Comparison of ENCODE assay signal across 8 cellular contexts in genomic region chr1:155974208-155975165, GRCh38. TPM values are rescaled to one million over a fixed set of nuclear protein-coding genes. Genes with fewer than 3 reads are reported as not detected.
A peak's percentile ranks its signal among the peaks of the same experiment; 100 is the strongest.
DNase-seq lines count a peak whose midpoint lies in the region; ATAC-seq and TF ChIP-seq lines count a peak whose summit lies in the region.
"Had no signal": no experiment of that assay in that cellular context is flagged by ENCODE, and none has a peak within 500 bp of the region (broad histone marks: within the 10 kb centered on the region; RNA-seq: fewer than 3 reads in every experiment).

No MANE protein-coding gene starts in this region.

- peak overlapping the region; percentile 21 for H2AFZ ChIP-seq in IMR-90 (replicated peaks; ENCODE audit: low read length, poor library complexity)

- peak overlapping the region; percentile 92 for H3K4ac ChIP-seq in IMR-90 (ENCODE audit: low read depth, low read length)

- H4K91ac ChIP-seq in IMR-90 (ENCODE audit: insufficient read depth, low read depth, low read length), result peak overlapping the region; percentile 43

- H3K9ac ChIP-seq in IMR-90 (ENCODE audit: low read depth, low read length), result peak overlapping the region; percentile 75

- peak overlapping the region; percentile 5 to 34; a peak in 2 of 4 replicates for H4K8ac ChIP-seq in IMR-90 (ENCODE audit: low read depth in 2 of 2, low read length in 2 of 2)

- DNase-seq in IMR-90 (no peak), RWPE2 (ENCODE audit: low spot score) (no peak), fibroblast of peridontal ligament (ENCODE audit: extremely low read depth) (peak; percentile 56), sigmoid colon (no peak)

- TF ChIP-seq CTCF in IMR-90 (conservative IDR thresholded peaks at IDR 0.05; ENCODE audit: low read depth, low read length), result no peak
- TF ChIP-seq CTCF in RWPE2 (IDR thresholded peaks at IDR 0.05; ENCODE audit: poor library complexity, severe bottlenecking), result no peak
- no peak for TF ChIP-seq CTCF in sigmoid colon (IDR thresholded peaks at IDR 0.05)

- no peak for ATAC-seq in IMR-90 (ENCODE audit: low read depth)
- no peak for ATAC-seq in RWPE2 (ENCODE audit: low read depth)
- no peak for ATAC-seq in HG02840 (IDR thresholded peaks at IDR 0.05; ENCODE audit: low FRiP score, unreplicated experiment)
- no peak for ATAC-seq in GM19035 (IDR thresholded peaks at IDR 0.05; ENCODE audit: unreplicated experiment)
- no peak for ATAC-seq in GM21381 (IDR thresholded peaks at IDR 0.05; ENCODE audit: unreplicated experiment)

- H2BK5ac ChIP-seq in IMR-90 (ENCODE audit: low read depth, low read length, poor library complexity, severe bottlenecking), result peak overlapping the region; percentile 69

- H2AK9ac ChIP-seq in IMR-90 (replicated peaks; ENCODE audit: low read depth, low read length, poor library complexity), result peak overlapping the region; percentile 79

- H3K4me2 ChIP-seq in IMR-90 (ENCODE audit: low read depth, low read length), result peak overlapping the region; percentile 98

- in situ Hi-C loops in IMR-90 (cut with MboI; ENCODE audit: low sequenced_read_pairs), result no loop called here

- H3K9me3 ChIP-seq in IMR-90 (ENCODE audit: control insufficient read depth, insufficient read depth, low read length) (no peaks in the 10 kb centered on the region), RWPE2 (ENCODE audit: severe bottlenecking) (no peaks in the 10 kb centered on the region), sigmoid colon (no peaks in the 10 kb centered on the region)

- peaks cover 47% of the 10 kb centered on the region for H3K9me1 ChIP-seq in IMR-90 (ENCODE audit: insufficient read depth, low read length)

- peak overlapping the region; percentile 93; the same call in 1 of the 2 replicates for H2AK5ac ChIP-seq in IMR-90 (ENCODE audit: low read depth, low read length)

- H2BK120ac ChIP-seq in IMR-90 (ENCODE audit: low read depth, low read length), result no peak overlapping the region

- H3K4me1 ChIP-seq in IMR-90 (ENCODE audit: control insufficient read depth, insufficient read depth, low read length) (peaks cover 45% of the 10 kb centered on the region), RWPE2 (ENCODE audit: insufficient read depth, poor library complexity, severe bottlenecking) (peaks cover 27% of the 10 kb centered on the region), sigmoid colon (peaks cover 0 to 86% (median 79%) of the 10 kb centered on the region in 4 donors)

- peak overlapping the region; percentile 55; the same call in 1 of the 2 replicates for H4K5ac ChIP-seq in IMR-90 (ENCODE audit: low read depth, low read length)

- 10% methylated on average over 2 of the region's 15 CpGs; no CpG with 5 or more reads in 1 of the 2 experiments for WGBS in IMR-90 (ENCODE audit: extremely low coverage in 2 of 2, insufficient read length in 1 of 2), 2 experiments
- 38 to 62% methylated on average over 15 of the region's 15 CpGs for whole genome bisulfite sequencing in sigmoid colon, 2 donors

- H3K56ac ChIP-seq in IMR-90 (ENCODE audit: extremely low read depth, insufficient read depth, low read length), result peak overlapping the region; percentile 32; the same call in 1 of the 2 replicates

- TF ChIP-seq RAD21 in IMR-90 (IDR thresholded peaks at IDR 0.05; ENCODE audit: low read length), result no peak

- CTCF ChIA-PET in IMR-90 (lab: Yijun Ruan, JAX), result interaction anchor here (0.7 to 1.6 kb wide), 2 partner anchors 12 to 18 kb away, joined by 4 read pairs; no protein-coding TSS in a partner anchor

- dilution Hi-C loops in IMR-90 (cut with HindIII; ENCODE audit: low sequenced_read_pairs, unreplicated experiment), result no loop called here

- no peaks in the 10 kb centered on the region for H3K27me3 ChIP-seq in IMR-90 (ENCODE audit: control insufficient read depth, insufficient read depth, low read length)
- no peaks in the 10 kb centered on the region for H3K27me3 ChIP-seq in RWPE2 (ENCODE audit: insufficient read depth, poor library complexity, severe bottlenecking)
- no peaks in the 10 kb centered on the region for H3K27me3 ChIP-seq in sigmoid colon

- H3K36me3 ChIP-seq in IMR-90 (ENCODE audit: control insufficient read depth, insufficient read depth, low read length), result peaks cover 25% of the 10 kb centered on the region
- H3K36me3 ChIP-seq in RWPE2 (ENCODE audit: low read depth), result peaks cover 65% of the 10 kb centered on the region
- no peaks in the 10 kb centered on the region for H3K36me3 ChIP-seq in sigmoid colon

- TF ChIP-seq EP300 in sigmoid colon (IDR thresholded peaks at IDR 0.05), result no peak

- peaks cover 7 to 74% of the 10 kb centered on the region in 2 experiments; a peak in 3 of 4 replicates for H3K79me1 ChIP-seq in IMR-90 (ENCODE audit: low read depth in 1 of 2, low read length in 2 of 2)

- H2BK20ac ChIP-seq in IMR-90 (ENCODE audit: low read depth, low read length), result no peak overlapping the region

- peaks cover 81% of the 10 kb centered on the region for H4K20me1 ChIP-seq in IMR-90 (ENCODE audit: insufficient read depth, low read length)

- H3K4me3 ChIP-seq in IMR-90 (ENCODE audit: insufficient read depth, low read depth, low read length) (peak overlapping the region; percentile 94), RWPE2 (ENCODE audit: severe bottlenecking) (no peak overlapping the region), sigmoid colon (peak overlapping the region in 2 of 4 donors; percentile 69 to 96)

- peak overlapping the region; percentile 52; the same call in 1 of the 2 replicates for H3K18ac ChIP-seq in IMR-90 (ENCODE audit: low read depth, low read length)

- intact Hi-C loops in IMR-90 (cut with micrococcal nuclease) (loop anchor here (5.0 kb wide), 1 partner anchor 32 kb away; the partner anchor contains the start of gene RXFP4), sigmoid colon (cut with DNase I) (no loop called here)

- H2BK15ac ChIP-seq in IMR-90 (ENCODE audit: low read depth, low read length), result 0 out of 3 replicates have a peak overlapping the region, but pooled peaks have one; percentile 29

- TF ChIP-seq POLR2A in IMR-90 (IDR thresholded peaks at IDR 0.05; ENCODE audit: low read depth, low read length) (no peak), sigmoid colon (IDR thresholded peaks at IDR 0.05) (no peak)

- POLR2A ChIA-PET in IMR-90 (lab: Charles Lee; ENCODE audit: unreplicated experiment), result no interaction called here

- H3K27ac ChIP-seq in IMR-90 (ENCODE audit: insufficient read depth, low read length) (peak overlapping the region; percentile 87), RWPE2 (ENCODE audit: poor library complexity, severe bottlenecking) (peak overlapping the region; percentile 96), sigmoid colon (peak overlapping the region; percentile 89 to 98 (median 92))

- peak overlapping the region; percentile 97 for H3K23ac ChIP-seq in IMR-90 (ENCODE audit: low read depth, low read length)

- no TSS peak for BruUV-seq in IMR-90 (replicated peaks; lab: Mats Ljungman, UMichigan)

- H3K14ac ChIP-seq in IMR-90 (replicated peaks; ENCODE audit: low read depth, low read length), result peak overlapping the region; percentile 91

TF ChIP-seq in IMR-90, 13 proteins besides CTCF, POLR2A, EP300 and RAD21:
- TF ChIP-seq ELK1 (IDR thresholded peaks at IDR 0.05; ENCODE audit: borderline replicate concordance, low read depth, low read length) (no peak), FOS (IDR thresholded peaks at IDR 0.05; ENCODE audit: low read depth, low read length) (no peak), MXI1 (IDR thresholded peaks at IDR 0.05; ENCODE audit: borderline replicate concordance, low read depth, low read length) (no peak), CEBPB (IDR thresholded peaks at IDR 0.05; ENCODE audit: low read depth, low read length) (no peak), BHLHE40 (IDR thresholded peaks at IDR 0.05; ENCODE audit: low read depth, low read length) (no peak), SMC3 (IDR thresholded peaks at IDR 0.05; ENCODE audit: low read depth, low read length) (no peak)

RNA-seq across cellular contexts. Expression of gene ARHGEF2, which starts 3.9 kb away (rescaled TPM):
- total RNA-seq in IMR-90 (2012; rRNA removed), result 81.4 and 91.8 TPM in 2 replicates
- 101 and 117 TPM in 2 replicates for polyA plus RNA-seq in IMR-90 (2012; rRNA removed)
- 64.3 and 78.0 TPM in 2 replicates for polyA plus RNA-seq in IMR-90 (2012; cell fraction: cytosol; rRNA removed)
- polyA plus RNA-seq in IMR-90 (2012; cell fraction: nucleus; rRNA removed; ENCODE audit: low replicate concordance), result 272 and 424 TPM in 2 replicates
- total RNA-seq in sigmoid colon, result 10 to 100 TPM; 31.6 to 83.9 (median 48.1) TPM
- 10 to 100 TPM; 25.8 to 76.7 (median 26.8) TPM for polyA plus RNA-seq in sigmoid colon

RNA-seq across cellular contexts. Expression of gene RXFP4, which starts 33.0 kb away (rescaled TPM):
- total RNA-seq in IMR-90 (2012; rRNA removed) (not detected in 2 replicates), sigmoid colon (not detected)
- polyA plus RNA-seq in IMR-90 (2012; rRNA removed) (not detected in 2 replicates), sigmoid colon (1 to 10 TPM in 2 of 3 donors, not detected in 1; 1.8 to 2.7 TPM)
- not detected in 2 replicates for polyA plus RNA-seq in IMR-90 (2012; cell fraction: cytosol; rRNA removed)
- polyA plus RNA-seq in IMR-90 (2012; cell fraction: nucleus; rRNA removed; ENCODE audit: low replicate concordance), result 0.07 TPM in 1 of 2 replicates, not detected in the other
- total RNA-seq: activated CD8-positive, alpha-beta memory T cell treated with anti-CD3 and anti-CD28 coated beads for 36 hours had no signal

RNA-seq across cellular contexts. Expression of gene KHDC4, which starts 40.3 kb away (rescaled TPM):
- total RNA-seq in IMR-90 (2012; rRNA removed) (22.5 and 28.0 TPM in 2 replicates), sigmoid colon (10 to 100 TPM; 33.5 to 67.6 (median 38.9) TPM)
- polyA plus RNA-seq in IMR-90 (2012; rRNA removed) (23.4 and 29.9 TPM in 2 replicates), sigmoid colon (10 to 100 TPM in 2 of 3 donors, 1 to 10 TPM in 1; 6.6 to 25.2 (median 10.2) TPM)
- 9.3 and 11.6 TPM in 2 replicates for polyA plus RNA-seq in IMR-90 (2012; cell fraction: cytosol; rRNA removed)
- polyA plus RNA-seq in IMR-90 (2012; cell fraction: nucleus; rRNA removed; ENCODE audit: low replicate concordance), result 59.4 and 172 TPM in 2 replicates

RNA-seq across cellular contexts. Expression of gene SSR2, which starts 46.3 kb away (rescaled TPM):
- total RNA-seq in IMR-90 (2012; rRNA removed), result 553 and 927 TPM in 2 replicates
- polyA plus RNA-seq in IMR-90 (2012; rRNA removed), result 952 and 1,264 TPM in 2 replicates
- polyA plus RNA-seq in IMR-90 (2012; cell fraction: cytosol; rRNA removed), result 935 and 1,213 TPM in 2 replicates
- polyA plus RNA-seq in IMR-90 (2012; cell fraction: nucleus; rRNA removed; ENCODE audit: low replicate concordance), result 229 and 499 TPM in 2 replicates
- total RNA-seq in sigmoid colon, result 100 to 1,000 TPM; 115 to 338 (median 233) TPM
- 100 to 1,000 TPM; 157 to 274 (median 231) TPM for polyA plus RNA-seq in sigmoid colon
